Comparison of ENCODE assay signal across 2 cellular contexts in genomic region chr1:233326319-233326994, GRCh38.
A peak's percentile ranks its signal among the peaks of the same experiment; 100 is the strongest.
TF ChIP-seq lines count a peak whose summit lies in the region.

No MANE protein-coding gene starts in this region.

TF ChIP-seq in HEK293, 187 proteins besides CTCF, POLR2A, EP300 and RAD21 (continued from another document):
- TF ChIP-seq KLF8 (tag by site-specific recombination; IDR thresholded peaks at IDR 0.05) (peak; percentile 32; the same call in 1 of the 2 replicates), ZNF626 (tag by site-specific recombination; IDR thresholded peaks at IDR 0.05) (0 out of 2 replicates have a peak, but pooled peaks have one; percentile 71), ZNF2 (tag by site-specific recombination; IDR thresholded peaks at IDR 0.05) (no peak), OSR2 (tag by site-specific recombination; IDR thresholded peaks at IDR 0.05) (peak; percentile 16; the same call in 1 of the 2 replicates), ZNF600 (tag by site-specific recombination; IDR thresholded peaks at IDR 0.05) (no peak), ZNF19 (tag by site-specific recombination; IDR thresholded peaks at IDR 0.05; ENCODE audit: low read depth) (no peak), ZNF664 (tag by site-specific recombination; IDR thresholded peaks at IDR 0.05) (peak; percentile 9; the same call in 1 of the 2 replicates), ZNF660 (tag by site-specific recombination; IDR thresholded peaks at IDR 0.05) (peak; percentile 51), ZNF311 (tag by site-specific recombination; IDR thresholded peaks at IDR 0.05; ENCODE audit: borderline replicate concordance) (no peak), ZBTB48 (tag by site-specific recombination; IDR thresholded peaks at IDR 0.05) (no peak), KLF1 (tag by site-specific recombination; IDR thresholded peaks at IDR 0.05) (no peak), ZNF266 (tag by site-specific recombination; IDR thresholded peaks at IDR 0.05; ENCODE audit: low read depth) (no peak), ZNF16 (tag by site-specific recombination; IDR thresholded peaks at IDR 0.05; ENCODE audit: low read depth) (no peak), SP3 (tag by site-specific recombination; IDR thresholded peaks at IDR 0.05) (no peak), SCRT1 (tag by site-specific recombination; IDR thresholded peaks at IDR 0.05; ENCODE audit: borderline replicate concordance) (0 out of 2 replicates have a peak, but pooled peaks have one; percentile 23), ZNF747 (tag by site-specific recombination; IDR thresholded peaks at IDR 0.05) (no peak), ZNF324 (tag by site-specific recombination; IDR thresholded peaks at IDR 0.05) (no peak), ZNF248 (tag by site-specific recombination; IDR thresholded peaks at IDR 0.05) (no peak), ZNF549 (tag by site-specific recombination; IDR thresholded peaks at IDR 0.05) (0 out of 2 replicates have a peak, but pooled peaks have one; percentile 12), ZNF548 (tag by site-specific recombination; IDR thresholded peaks at IDR 0.05) (no peak)

TF ChIP-seq in K562, 482 proteins besides CTCF, POLR2A, EP300 and RAD21 (continued from another document and continues in another):
- TF ChIP-seq ZNF707 (CRISPR knock-in tag; conservative IDR thresholded peaks at IDR 0.05) (no peak), HNRNPUL1 (IDR thresholded peaks at IDR 0.05; ENCODE audit: low read length) (no peak), CEBPG (CRISPR knock-in tag; IDR thresholded peaks at IDR 0.05) (no peak), CEBPG (tag; conservative IDR thresholded peaks at IDR 0.05 in 1 of 2, IDR thresholded peaks at IDR 0.05 in 1 of 2) (no peak), STAG1 (CRISPR knock-in tag; IDR thresholded peaks at IDR 0.05; ENCODE audit: borderline replicate concordance) (no peak), PCBP2 (IDR thresholded peaks at IDR 0.05; ENCODE audit: low read depth, low read length, poor library complexity, severe bottlenecking) (no peak), HES1 (IDR thresholded peaks at IDR 0.05; ENCODE audit: low read depth) (no peak), ZNF75A (CRISPR knock-in tag; IDR thresholded peaks at IDR 0.05) (no peak), BCOR (IDR thresholded peaks at IDR 0.05) (peak; percentile 57; the same call in 1 of the 2 replicates), KDM4B (IDR thresholded peaks at IDR 0.05; ENCODE audit: borderline replicate concordance in 2 of 2, low read depth in 1 of 2) (no peak), ZNF280B (CRISPR knock-in tag; IDR thresholded peaks at IDR 0.05) (no peak), RBM25 (IDR thresholded peaks at IDR 0.05; ENCODE audit: low read depth, low read length, severe bottlenecking) (peak; percentile 98), ELF4 (CRISPR knock-in tag; IDR thresholded peaks at IDR 0.05) (no peak), CHD4 (IDR thresholded peaks at IDR 0.05; ENCODE audit: insufficient read depth, insufficient replicate concordance, low read depth, low read length, poor library complexity, severe bottlenecking) (peak; percentile 90), SIX5 (IDR thresholded peaks at IDR 0.05; ENCODE audit: borderline replicate concordance in 1 of 2, insufficient read depth in 1 of 2, low read depth in 1 of 2, low read length in 2 of 2) (no peak), GTF2E2 (tag; IDR thresholded peaks at IDR 0.05) (no peak), RBFOX2 (IDR thresholded peaks at IDR 0.05; ENCODE audit: low read depth, low read length) (no peak), ERF (CRISPR knock-in tag; IDR thresholded peaks at IDR 0.05) (no peak), ELF2 (CRISPR knock-in tag; IDR thresholded peaks at IDR 0.05) (no peak), MAFK (IDR thresholded peaks at IDR 0.05; ENCODE audit: low read length) (no peak), TAL1 (IDR thresholded peaks at IDR 0.05) (no peak), ILF3 (IDR thresholded peaks at IDR 0.05; ENCODE audit: borderline replicate concordance) (no peak), TRIM24 (IDR thresholded peaks at IDR 0.05) (no peak), UBTF (IDR thresholded peaks at IDR 0.05; ENCODE audit: borderline replicate concordance in 1 of 2, low read depth in 2 of 2, low read length in 2 of 2) (no peak), STAT6 (CRISPR knock-in tag; IDR thresholded peaks at IDR 0.05) (no peak), CREB1 (IDR thresholded peaks at IDR 0.05) (no peak), CREB1 (CRISPR knock-in tag; IDR thresholded peaks at IDR 0.05) (no peak), KDM1A (IDR thresholded peaks at IDR 0.05) (peak; percentile 44 to 60; a peak in 3 of 4 replicates), ADNP (tag; IDR thresholded peaks at IDR 0.05) (peak; percentile 77), ZNF224 (CRISPR knock-in tag; IDR thresholded peaks at IDR 0.05) (no peak), RNF2 (IDR thresholded peaks at IDR 0.05) (no peak)
- TF ChIP-seq, protein P1, sequence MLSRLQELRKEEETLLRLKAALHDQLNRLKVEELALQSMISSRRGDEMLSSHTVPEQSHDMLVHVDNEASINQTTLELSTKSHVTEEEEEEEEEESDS (CRISPR knock-in tag; IDR thresholded peaks at IDR 0.05): no peak
- TF ChIP-seq, protein P2, sequence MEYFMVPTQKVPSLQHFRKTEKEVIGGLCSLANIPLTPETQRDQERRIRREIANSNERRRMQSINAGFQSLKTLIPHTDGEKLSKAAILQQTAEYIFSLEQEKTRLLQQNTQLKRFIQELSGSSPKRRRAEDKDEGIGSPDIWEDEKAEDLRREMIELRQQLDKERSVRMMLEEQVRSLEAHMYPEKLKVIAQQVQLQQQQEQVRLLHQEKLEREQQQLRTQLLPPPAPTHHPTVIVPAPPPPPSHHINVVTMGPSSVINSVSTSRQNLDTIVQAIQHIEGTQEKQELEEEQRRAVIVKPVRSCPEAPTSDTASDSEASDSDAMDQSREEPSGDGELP (CRISPR knock-in tag; IDR thresholded peaks at IDR 0.05; ENCODE audit: borderline replicate concordance): no peak
- TF ChIP-seq, protein P3, sequence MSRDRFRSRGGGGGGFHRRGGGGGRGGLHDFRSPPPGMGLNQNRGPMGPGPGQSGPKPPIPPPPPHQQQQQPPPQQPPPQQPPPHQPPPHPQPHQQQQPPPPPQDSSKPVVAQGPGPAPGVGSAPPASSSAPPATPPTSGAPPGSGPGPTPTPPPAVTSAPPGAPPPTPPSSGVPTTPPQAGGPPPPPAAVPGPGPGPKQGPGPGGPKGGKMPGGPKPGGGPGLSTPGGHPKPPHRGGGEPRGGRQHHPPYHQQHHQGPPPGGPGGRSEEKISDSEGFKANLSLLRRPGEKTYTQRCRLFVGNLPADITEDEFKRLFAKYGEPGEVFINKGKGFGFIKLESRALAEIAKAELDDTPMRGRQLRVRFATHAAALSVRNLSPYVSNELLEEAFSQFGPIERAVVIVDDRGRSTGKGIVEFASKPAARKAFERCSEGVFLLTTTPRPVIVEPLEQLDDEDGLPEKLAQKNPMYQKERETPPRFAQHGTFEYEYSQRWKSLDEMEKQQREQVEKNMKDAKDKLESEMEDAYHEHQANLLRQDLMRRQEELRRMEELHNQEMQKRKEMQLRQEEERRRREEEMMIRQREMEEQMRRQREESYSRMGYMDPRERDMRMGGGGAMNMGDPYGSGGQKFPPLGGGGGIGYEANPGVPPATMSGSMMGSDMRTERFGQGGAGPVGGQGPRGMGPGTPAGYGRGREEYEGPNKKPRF (IDR thresholded peaks at IDR 0.05; ENCODE audit: low read depth, low read length): no peak
- TF ChIP-seq, protein P4, sequence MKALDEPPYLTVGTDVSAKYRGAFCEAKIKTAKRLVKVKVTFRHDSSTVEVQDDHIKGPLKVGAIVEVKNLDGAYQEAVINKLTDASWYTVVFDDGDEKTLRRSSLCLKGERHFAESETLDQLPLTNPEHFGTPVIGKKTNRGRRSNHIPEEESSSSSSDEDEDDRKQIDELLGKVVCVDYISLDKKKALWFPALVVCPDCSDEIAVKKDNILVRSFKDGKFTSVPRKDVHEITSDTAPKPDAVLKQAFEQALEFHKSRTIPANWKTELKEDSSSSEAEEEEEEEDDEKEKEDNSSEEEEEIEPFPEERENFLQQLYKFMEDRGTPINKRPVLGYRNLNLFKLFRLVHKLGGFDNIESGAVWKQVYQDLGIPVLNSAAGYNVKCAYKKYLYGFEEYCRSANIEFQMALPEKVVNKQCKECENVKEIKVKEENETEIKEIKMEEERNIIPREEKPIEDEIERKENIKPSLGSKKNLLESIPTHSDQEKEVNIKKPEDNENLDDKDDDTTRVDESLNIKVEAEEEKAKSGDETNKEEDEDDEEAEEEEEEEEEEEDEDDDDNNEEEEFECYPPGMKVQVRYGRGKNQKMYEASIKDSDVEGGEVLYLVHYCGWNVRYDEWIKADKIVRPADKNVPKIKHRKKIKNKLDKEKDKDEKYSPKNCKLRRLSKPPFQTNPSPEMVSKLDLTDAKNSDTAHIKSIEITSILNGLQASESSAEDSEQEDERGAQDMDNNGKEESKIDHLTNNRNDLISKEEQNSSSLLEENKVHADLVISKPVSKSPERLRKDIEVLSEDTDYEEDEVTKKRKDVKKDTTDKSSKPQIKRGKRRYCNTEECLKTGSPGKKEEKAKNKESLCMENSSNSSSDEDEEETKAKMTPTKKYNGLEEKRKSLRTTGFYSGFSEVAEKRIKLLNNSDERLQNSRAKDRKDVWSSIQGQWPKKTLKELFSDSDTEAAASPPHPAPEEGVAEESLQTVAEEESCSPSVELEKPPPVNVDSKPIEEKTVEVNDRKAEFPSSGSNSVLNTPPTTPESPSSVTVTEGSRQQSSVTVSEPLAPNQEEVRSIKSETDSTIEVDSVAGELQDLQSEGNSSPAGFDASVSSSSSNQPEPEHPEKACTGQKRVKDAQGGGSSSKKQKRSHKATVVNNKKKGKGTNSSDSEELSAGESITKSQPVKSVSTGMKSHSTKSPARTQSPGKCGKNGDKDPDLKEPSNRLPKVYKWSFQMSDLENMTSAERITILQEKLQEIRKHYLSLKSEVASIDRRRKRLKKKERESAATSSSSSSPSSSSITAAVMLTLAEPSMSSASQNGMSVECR (CRISPR knock-in tag; IDR thresholded peaks at IDR 0.05): no peak
- TF ChIP-seq, protein P5, sequence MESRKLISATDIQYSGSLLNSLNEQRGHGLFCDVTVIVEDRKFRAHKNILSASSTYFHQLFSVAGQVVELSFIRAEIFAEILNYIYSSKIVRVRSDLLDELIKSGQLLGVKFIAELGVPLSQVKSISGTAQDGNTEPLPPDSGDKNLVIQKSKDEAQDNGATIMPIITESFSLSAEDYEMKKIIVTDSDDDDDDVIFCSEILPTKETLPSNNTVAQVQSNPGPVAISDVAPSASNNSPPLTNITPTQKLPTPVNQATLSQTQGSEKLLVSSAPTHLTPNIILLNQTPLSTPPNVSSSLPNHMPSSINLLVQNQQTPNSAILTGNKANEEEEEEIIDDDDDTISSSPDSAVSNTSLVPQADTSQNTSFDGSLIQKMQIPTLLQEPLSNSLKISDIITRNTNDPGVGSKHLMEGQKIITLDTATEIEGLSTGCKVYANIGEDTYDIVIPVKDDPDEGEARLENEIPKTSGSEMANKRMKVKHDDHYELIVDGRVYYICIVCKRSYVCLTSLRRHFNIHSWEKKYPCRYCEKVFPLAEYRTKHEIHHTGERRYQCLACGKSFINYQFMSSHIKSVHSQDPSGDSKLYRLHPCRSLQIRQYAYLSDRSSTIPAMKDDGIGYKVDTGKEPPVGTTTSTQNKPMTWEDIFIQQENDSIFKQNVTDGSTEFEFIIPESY (CRISPR knock-in tag; IDR thresholded peaks at IDR 0.05): no peak
